8 cellular contexts compared by ENCODE assay signal in the genomic region with DNA sequence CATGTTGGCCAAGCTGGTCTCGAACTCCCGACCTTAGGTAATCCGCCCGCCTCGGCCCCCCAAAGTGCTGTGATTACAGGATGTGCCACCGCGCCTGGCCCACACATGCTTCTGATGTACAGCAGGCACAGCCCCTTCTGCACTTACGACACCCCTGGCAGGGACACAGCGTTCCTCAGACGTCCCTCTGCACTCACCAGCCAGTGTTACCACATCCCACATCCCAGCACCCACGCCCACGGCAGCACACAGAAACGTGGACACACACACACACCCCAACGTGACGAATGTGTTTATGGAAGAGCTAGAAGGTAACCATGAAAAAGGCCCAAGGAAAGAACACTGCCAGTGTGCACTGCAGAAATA. TPM values are rescaled to one million over a fixed set of nuclear protein-coding genes. Genes with fewer than 3 reads are reported as not detected.
DNase-seq lines count a peak whose midpoint lies in the region; ATAC-seq and TF ChIP-seq lines count a peak whose summit lies in the region.

No MANE protein-coding gene starts in this region.

- peak overlapping the region; percentile 77 for H3K4me3 Mint-ChIP-seq in Calu3 (ENCODE audit: low read depth, unreplicated experiment)

- H3K9me3 Mint-ChIP-seq in Calu3 (ENCODE audit: low read depth, unreplicated experiment) = no peaks in the 10 kb centered on the region

- peaks cover 9% of the 10 kb centered on the region for H3K36me3 ChIP-seq in RWPE2 (ENCODE audit: low read depth)

- no peak for DNase-seq in Calu3
- DNase-seq in RWPE2 (ENCODE audit: low spot score) = peak; percentile 68
- DNase-seq in fibroblast of gingiva (ENCODE audit: low read depth) = peak; percentile 86
- DNase-seq in posterior cingulate gyrus = peak in 8 of 10 donors; percentile 45 to 95 (median 68)
- no peak for DNase-seq in NCI-H526 (lab: John Stamatoyannopoulos, UW)

- BruUV-seq in Calu3 (replicated peaks; lab: Mats Ljungman, UMichigan) = no TSS peak

- H3K4me1 ChIP-seq in RWPE2 (ENCODE audit: insufficient read depth, poor library complexity, severe bottlenecking) = peaks cover 2% of the 10 kb centered on the region

- ATAC-seq in RWPE2 (ENCODE audit: low read depth) (no peak), HG03521 (IDR thresholded peaks at IDR 0.05; ENCODE audit: unreplicated experiment) (no peak), GM19455 (IDR thresholded peaks at IDR 0.05; ENCODE audit: unreplicated experiment) (no peak), GM18873 (IDR thresholded peaks at IDR 0.05; ENCODE audit: low FRiP score, unreplicated experiment) (no peak)

- H3K36me3 Mint-ChIP-seq in Calu3 (ENCODE audit: insufficient read depth, unreplicated experiment) = peaks cover 18% of the 10 kb centered on the region

- intact Hi-C loops in Calu3 (cut with micrococcal nuclease; ENCODE audit: unreplicated experiment) (no loop called here), posterior cingulate gyrus (cut with DNase I) (loop anchor here (1.0 kb wide), 1 partner anchor 15 kb away; a partner anchor contains a TSS)

- H3K27ac ChIP-seq in RWPE2 (ENCODE audit: poor library complexity, severe bottlenecking) = peak overlapping the region; percentile 55

- CTCF ChIA-PET in Calu3 (lab: Charles Lee) = interaction anchor here (0.6 kb wide), 1 partner anchor 722 kb away, joined by 3 read pairs; no protein-coding TSS in a partner anchor

- peak overlapping the region; percentile 66 for H3K27ac Mint-ChIP-seq in Calu3 (ENCODE audit: unreplicated experiment)

- peak overlapping the region; percentile 77 for H3K4me3 ChIP-seq in RWPE2 (ENCODE audit: severe bottlenecking)

- no peaks in the 10 kb centered on the region for H3K4me1 Mint-ChIP-seq in Calu3 (ENCODE audit: low read depth, unreplicated experiment)

- no peaks in the 10 kb centered on the region for H3K27me3 Mint-ChIP-seq in Calu3 (ENCODE audit: unreplicated experiment)

- no peak for TF ChIP-seq CTCF in Calu3 (IDR thresholded peaks at IDR 0.05; ENCODE audit: unreplicated experiment)
- TF ChIP-seq CTCF in RWPE2 (IDR thresholded peaks at IDR 0.05; ENCODE audit: poor library complexity, severe bottlenecking) = no peak

- no peaks in the 10 kb centered on the region for H3K27me3 ChIP-seq in RWPE2 (ENCODE audit: insufficient read depth, poor library complexity, severe bottlenecking)

- H3K9me3 ChIP-seq in RWPE2 (ENCODE audit: severe bottlenecking) = no peaks in the 10 kb centered on the region

RNA-seq across cellular contexts. Expression of a gene that starts 0.6 kb away (rescaled TPM):
- total RNA-seq in Calu3 (2022) = 33.3 and 35.4 TPM in 2 replicates

RNA-seq across cellular contexts. Expression of a gene that starts 14.4 kb away (rescaled TPM):
- total RNA-seq in Calu3 (2022) = 5.5 and 8.1 TPM in 2 replicates

RNA-seq across cellular contexts. Expression of a gene that starts 31.0 kb away (rescaled TPM):
- total RNA-seq in Calu3 (2022) = 0.24 and 0.32 TPM in 2 replicates

RNA-seq across cellular contexts. Expression of a gene that starts 51.0 kb away (rescaled TPM):
- 0.61 and 0.68 TPM in 2 replicates for total RNA-seq in Calu3 (2022)

Comparison
In these comparisons a context has a peak if more than half of its experiments do, and no peak if none do; other contexts are left out.
1. DNase-seq: peak in RWPE2 (single experiment), fibroblast of gingiva (single experiment) and posterior cingulate gyrus (8 of 10); none in Calu3 (single experiment) and NCI-H526 (0 of 2).